Comparison of ENCODE assay signal across 8 cellular contexts in the genomic region with DNA sequence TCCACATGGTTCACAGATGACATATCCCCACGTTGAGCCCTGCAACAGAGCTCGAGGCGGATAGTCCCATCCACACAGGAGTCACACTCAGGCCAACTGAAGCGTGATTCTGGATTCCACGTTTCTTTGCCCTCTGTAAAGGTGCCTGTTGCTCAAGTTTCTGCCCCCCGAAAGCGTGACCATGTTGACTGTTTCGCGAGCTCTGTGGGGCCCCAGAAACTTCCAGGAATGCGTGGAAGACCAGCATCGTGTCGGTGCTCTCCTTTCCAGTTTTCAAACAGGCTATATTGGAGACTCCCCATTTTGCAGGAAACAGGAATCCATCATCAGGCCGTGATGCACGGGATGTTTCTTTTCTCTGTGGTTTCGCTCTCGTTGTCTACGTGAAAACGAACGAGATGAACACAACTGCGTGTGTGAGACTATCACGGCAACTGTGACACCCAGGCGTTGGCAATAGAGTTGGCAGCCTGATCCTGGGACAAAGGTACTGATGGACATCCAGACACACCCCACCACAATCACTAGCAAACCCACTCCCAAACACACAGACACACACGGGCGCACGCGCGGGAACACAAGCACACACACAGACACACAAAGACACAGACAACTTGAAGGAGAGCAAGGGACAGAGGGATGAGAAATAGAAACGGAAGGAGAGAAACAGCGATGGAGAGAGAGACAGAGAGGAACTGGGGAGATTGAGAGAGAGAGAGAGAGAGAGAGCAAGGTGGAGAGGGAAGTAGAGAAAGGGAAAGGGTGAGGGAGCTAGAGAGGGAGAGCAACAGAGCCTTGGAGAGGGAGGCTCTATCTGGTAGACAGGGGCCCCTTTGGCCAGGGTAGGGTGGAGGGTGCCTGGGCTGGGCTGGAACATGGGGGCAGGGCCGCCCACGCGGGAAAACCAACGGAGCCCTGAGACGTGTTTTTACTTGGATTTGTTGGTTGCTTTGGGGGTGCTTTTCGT.
DNase-seq lines count a peak whose midpoint lies in the region; ATAC-seq and TF ChIP-seq lines count a peak whose summit lies in the region.
"Not testable (repeated sequence)": the region's sequence is repeated elsewhere in the genome, so short reads cannot be mapped to it uniquely, and the experiment has no call there.

No MANE protein-coding gene starts in this region.

- H3K27me3 Mint-ChIP-seq in activated T-helper 2 cell treated with anti-CD3 and anti-CD28 coated beads, Interferon-gamma antibody, Interleukin-2, Interleukin-4, amounts not matched to agents 10 μg/mL and 5 μg/mL and 100 μg/mL, durations not matched to agents 14 hours and 24 hours and 36 hours (ENCODE audit: low read depth), result peaks cover 35% of the 10 kb centered on the region

- peak overlapping the region; percentile 10 for H3K27ac Mint-ChIP-seq in activated T-helper 2 cell treated with anti-CD3 and anti-CD28 coated beads, Interferon-gamma antibody, Interleukin-2, Interleukin-4, amounts not matched to agents 10 μg/mL and 5 μg/mL and 100 μg/mL, durations not matched to agents 14 hours and 24 hours and 36 hours

- H3K27ac ChIP-seq in ACC112 (ENCODE audit: low read depth, low read length), result not testable (repeated sequence)
- H3K27ac ChIP-seq in coronary artery (peak overlapping the region in 1 of 2 donors; percentile 75), skin epidermis (peak overlapping the region in 13 of 21 experiments; percentile 14 to 96 (median 84))

- peaks cover 10% of the 10 kb centered on the region for H3K36me3 Mint-ChIP-seq in activated T-helper 2 cell treated with anti-CD3 and anti-CD28 coated beads, Interferon-gamma antibody, Interleukin-2, Interleukin-4, amounts not matched to agents 10 μg/mL and 5 μg/mL and 100 μg/mL, durations not matched to agents 14 hours and 24 hours and 36 hours (ENCODE audit: low read depth)

- H3K4me1 Mint-ChIP-seq in activated T-helper 2 cell treated with anti-CD3 and anti-CD28 coated beads, Interferon-gamma antibody, Interleukin-2, Interleukin-4, amounts not matched to agents 10 μg/mL and 5 μg/mL and 100 μg/mL, durations not matched to agents 14 hours and 24 hours and 36 hours (ENCODE audit: low read depth), result peaks cover 23% of the 10 kb centered on the region

- peak overlapping the region; percentile 72 for H3K4me3 ChIP-seq in ACC112 (ENCODE audit: low read depth, low read length)
- peak overlapping the region; percentile 69 for H3K4me3 ChIP-seq in coronary artery
- peak overlapping the region; percentile 61 for H3K4me3 ChIP-seq in mononuclear cell (ENCODE audit: low read length)
- H3K4me3 ChIP-seq in skin epidermis, result peak overlapping the region; percentile 13 to 65 (median 51)

- intact Hi-C loops in activated T-helper 2 cell treated with anti-CD3 and anti-CD28 coated beads, Interferon-gamma antibody, Interleukin-2, Interleukin-4, amounts not matched to agents 10 μg/mL and 5 μg/mL and 100 μg/mL, durations not matched to agents 14 hours and 24 hours and 36 hours (cut with micrococcal nuclease); left ventricle myocardium superior (cut with micrococcal nuclease): not testable (repeated sequence)

- TF ChIP-seq CTCF in coronary artery (IDR thresholded peaks at IDR 0.05), result not testable (repeated sequence)

- H3K9me3 ChIP-seq in mononuclear cell (ENCODE audit: low read depth, low read length), result not testable (repeated sequence)

- not testable (repeated sequence) for H3K79me2 ChIP-seq in ACC112 (ENCODE audit: control insufficient read depth, insufficient read depth, low read length, unreplicated experiment)

- H3K36me3 ChIP-seq in ACC112 (ENCODE audit: insufficient read depth, low read length), result not testable (repeated sequence)

- H2AFZ ChIP-seq in ACC112 (ENCODE audit: low read length, unreplicated experiment), result not testable (repeated sequence)

- not testable (repeated sequence) for H3K9me3 Mint-ChIP-seq in activated T-helper 2 cell treated with anti-CD3 and anti-CD28 coated beads, Interferon-gamma antibody, Interleukin-2, Interleukin-4, amounts not matched to agents 10 μg/mL and 5 μg/mL and 100 μg/mL, durations not matched to agents 14 hours and 24 hours and 36 hours

- peak overlapping the region; percentile 65 for H3K4me3 Mint-ChIP-seq in activated T-helper 2 cell treated with anti-CD3 and anti-CD28 coated beads, Interferon-gamma antibody, Interleukin-2, Interleukin-4, amounts not matched to agents 10 μg/mL and 5 μg/mL and 100 μg/mL, durations not matched to agents 14 hours and 24 hours and 36 hours (ENCODE audit: low read depth)

- peaks cover 25% of the 10 kb centered on the region for H3K27me3 ChIP-seq in ACC112 (ENCODE audit: insufficient read depth, low read length)
- peaks cover 24% of the 10 kb centered on the region for H3K27me3 ChIP-seq in mononuclear cell (ENCODE audit: insufficient read depth, low read length)

- not testable (repeated sequence) for ATAC-seq in left ventricle myocardium superior

- peak; percentile 63 for TF ChIP-seq POLR2A in GM19099 (IDR thresholded peaks at IDR 0.05; ENCODE audit: extremely low read depth, insufficient read length, low read depth)
- TF ChIP-seq POLR2A in Raji (IDR thresholded peaks at IDR 0.05; ENCODE audit: insufficient read depth, low read depth, low read length), result peak; percentile 19

- not testable (repeated sequence) for H3K4me1 ChIP-seq in ACC112 (ENCODE audit: control insufficient read depth, insufficient read depth, low read length, unreplicated experiment)
- H3K4me1 ChIP-seq in mononuclear cell (ENCODE audit: insufficient read depth, low read length), result peaks cover 40% of the 10 kb centered on the region

- not testable (repeated sequence) for DNase-seq in activated T-helper 2 cell treated with anti-CD3 and anti-CD28 coated beads, Interferon-gamma antibody, Interleukin-2, Interleukin-4, amounts not matched to agents 10 μg/mL and 5 μg/mL and 100 μg/mL, durations not matched to agents 14 hours and 24 hours and 36 hours (ENCODE audit: low spot score)
- DNase-seq in coronary artery (ENCODE audit: low spot score) (peak; percentile 76), left ventricle myocardium superior (peak; percentile 50)
